ENCODE assay signal across 9 cellular contexts in the genomic region with DNA sequence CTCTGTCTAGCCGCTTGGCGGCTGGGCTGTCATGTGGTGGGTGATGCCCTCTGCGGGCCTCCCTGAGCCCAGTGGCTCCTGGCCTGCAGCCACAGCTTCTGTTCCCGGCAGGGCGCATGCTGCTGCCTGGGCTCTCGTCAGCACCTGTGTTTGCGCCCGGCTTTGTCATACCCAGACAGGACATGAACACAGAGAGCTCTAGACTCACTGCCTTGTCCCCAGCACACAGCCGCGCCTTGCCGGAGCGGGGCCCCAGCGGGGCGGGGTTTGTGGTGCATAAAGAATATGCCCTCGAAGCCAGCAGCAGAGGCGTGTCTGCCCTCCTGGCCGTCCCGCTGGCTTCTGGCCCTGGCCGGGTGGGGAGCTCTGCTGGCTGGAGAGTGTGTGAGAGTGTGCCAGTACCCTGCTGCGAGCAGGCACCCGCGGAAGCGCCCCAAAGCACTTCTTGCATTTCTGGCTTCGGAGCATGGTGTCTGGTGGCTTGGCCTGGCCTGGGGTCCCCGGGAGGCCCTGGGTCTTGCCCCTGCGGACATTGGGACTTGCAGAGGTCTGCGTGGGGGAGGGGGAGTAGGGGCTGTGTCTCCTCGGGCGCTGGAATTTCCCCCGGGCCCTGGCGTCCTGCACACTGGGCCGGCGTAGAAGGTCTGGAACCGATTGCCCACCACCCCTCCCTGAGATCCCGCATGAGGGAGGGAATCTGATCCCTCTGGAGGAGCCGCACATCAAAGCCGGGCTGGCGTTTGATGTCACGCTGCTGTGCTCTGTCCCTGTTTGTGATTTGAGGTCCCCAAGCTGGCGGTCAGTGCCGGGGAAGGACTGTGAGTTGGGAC. TPM values are rescaled to one million over a fixed set of nuclear protein-coding genes. Genes with fewer than 3 reads are reported as not detected.
DNase-seq lines count a peak whose midpoint lies in the region; ATAC-seq, FAIRE-seq and TF ChIP-seq lines count a peak whose summit lies in the region.
"Had no signal": no experiment of that assay in that cellular context is flagged by ENCODE, and none has a peak within 500 bp of the region (broad histone marks: within the 10 kb centered on the region; RNA-seq: fewer than 3 reads in every experiment).

No MANE protein-coding gene starts in this region.

- no peak overlapping the region for H3K4me2 ChIP-seq in endothelial cell of umbilical vein (ENCODE audit: insufficient read depth, low read length)

- no peaks in the 10 kb centered on the region for H3K9me1 ChIP-seq in endothelial cell of umbilical vein (replicated peaks; ENCODE audit: control insufficient read depth, extremely low read depth, insufficient read depth, low read length)

- H3K36me3 Mint-ChIP-seq in T-helper 17 cell (ENCODE audit: low read depth), result no peaks in the 10 kb centered on the region
- H3K36me3 Mint-ChIP-seq in activated T-cell treated with anti-CD3 and anti-CD28 coated beads, Interleukin-2, amount 50 U/mL, for 24 hours (ENCODE audit: low read depth), result peaks cover 27% of the 10 kb centered on the region

- ATAC-seq in GM21825 (IDR thresholded peaks at IDR 0.05; ENCODE audit: unreplicated experiment) (no peak), T-helper 17 cell (no peak), HG03378 (IDR thresholded peaks at IDR 0.05; ENCODE audit: unreplicated experiment) (no peak)

- no peak for TF ChIP-seq POLR2A in endothelial cell of umbilical vein (IDR thresholded peaks at IDR 0.05; ENCODE audit: low read depth, low read length)

- H3K36me3 ChIP-seq in endothelial cell of umbilical vein (ENCODE audit: control insufficient read depth in 2 of 2, extremely low read depth in 1 of 2, insufficient read depth in 2 of 2, low read length in 2 of 2) (peaks cover 0 to 2% of the 10 kb centered on the region in 2 experiments), mesodermal cell (ENCODE audit: control insufficient read depth, insufficient read depth, low read length) (peaks cover 31% of the 10 kb centered on the region)

- no peaks in the 10 kb centered on the region for H3K9me3 Mint-ChIP-seq in activated T-cell treated with anti-CD3 and anti-CD28 coated beads, Interleukin-2, amount 50 U/mL, for 24 hours

- no peaks in the 10 kb centered on the region for H3K27me3 ChIP-seq in endothelial cell of umbilical vein (ENCODE audit: control insufficient read depth in 2 of 2, insufficient read depth in 2 of 2, low read length in 2 of 2)

- dilution Hi-C loops in endothelial cell of umbilical vein (cut with MboI; ENCODE audit: extremely low pct_ligation_motif_present, low sequenced_read_pairs), result no loop called here

- no peak overlapping the region for H2AFZ ChIP-seq in endothelial cell of umbilical vein (ENCODE audit: low read depth, low read length)

- no peak overlapping the region for H3K4me3 ChIP-seq in endothelial cell of umbilical vein (replicated peaks in 1 of 3; ENCODE audit: insufficient read depth in 1 of 3, low read depth in 1 of 3, low read length in 3 of 3)
- H3K4me3 ChIP-seq in mesodermal cell (ENCODE audit: extremely low read depth, insufficient read depth, low read length, poor library complexity, severe bottlenecking), result no peak overlapping the region

- POLR2A ChIA-PET in endothelial cell of umbilical vein (lab: Charles Lee), result no interaction called here

- 51 to 52% methylated on average over 31 to 35 of the region's 41 CpGs for WGBS in mesodermal cell (ENCODE audit: insufficient coverage in 2 of 2), 2 experiments

- no peak overlapping the region for H3K27ac ChIP-seq in endothelial cell of umbilical vein (ENCODE audit: insufficient read depth, low read depth, low read length)
- peak overlapping the region; percentile 82 for H3K27ac ChIP-seq in mesodermal cell (ENCODE audit: low read depth, low read length, severe bottlenecking)

- H4K20me1 ChIP-seq in endothelial cell of umbilical vein (replicated peaks; ENCODE audit: control insufficient read depth, extremely low read depth, insufficient read depth, low read length), result no peaks in the 10 kb centered on the region

- BruUV-seq in endothelial cell of umbilical vein (replicated peaks; lab: Mats Ljungman, UMichigan), result no TSS peak

- no peaks in the 10 kb centered on the region for H3K9me3 ChIP-seq in endothelial cell of umbilical vein (replicated peaks; ENCODE audit: control insufficient read depth, insufficient read depth, low read length)
- H3K9me3 ChIP-seq in mesodermal cell (ENCODE audit: control insufficient read depth, low read length), result no peaks in the 10 kb centered on the region
- no peaks in the 10 kb centered on the region for H3K9me3 ChIP-seq in T-helper 17 cell (ENCODE audit: control insufficient read depth, low read length, poor library complexity, severe bottlenecking)

- H3K4me1 Mint-ChIP-seq in T-helper 17 cell, result peaks cover 4% of the 10 kb centered on the region
- H3K4me1 Mint-ChIP-seq in activated T-cell treated with anti-CD3 and anti-CD28 coated beads, Interleukin-2, amount 50 U/mL, for 24 hours (ENCODE audit: low read depth), result peaks cover 3% of the 10 kb centered on the region

- peak; percentile 21 for FAIRE-seq in endothelial cell of umbilical vein (lab: Jason Lieb, UNC)
- FAIRE-seq: TTC549 had no signal

- H3K79me2 ChIP-seq in endothelial cell of umbilical vein (ENCODE audit: control insufficient read depth, insufficient read depth, low read length), result no peaks in the 10 kb centered on the region

- CTCF ChIA-PET in endothelial cell of umbilical vein (lab: Charles Lee), result interaction anchor here (0.7 to 1.8 kb wide), 3 partner anchors 29 to 39 kb away, joined by 3 to 13 read pairs (median 10); no protein-coding TSS in a partner anchor

- H3K4me1 ChIP-seq in endothelial cell of umbilical vein (ENCODE audit: control insufficient read depth, extremely low read depth, insufficient read depth, low read length), result peaks cover 2% of the 10 kb centered on the region
- peaks cover 17% of the 10 kb centered on the region for H3K4me1 ChIP-seq in mesodermal cell (ENCODE audit: control insufficient read depth, insufficient read depth, low read length, poor library complexity, severe bottlenecking)

- no peak overlapping the region for H3K27ac Mint-ChIP-seq in T-helper 17 cell
- H3K27ac Mint-ChIP-seq in activated T-cell treated with anti-CD3 and anti-CD28 coated beads, Interleukin-2, amount 50 U/mL, for 24 hours, result no peak overlapping the region

- H3K27me3 Mint-ChIP-seq in T-helper 17 cell, result no peaks in the 10 kb centered on the region
- H3K27me3 Mint-ChIP-seq in activated T-cell treated with anti-CD3 and anti-CD28 coated beads, Interleukin-2, amount 50 U/mL, for 24 hours, result no peaks in the 10 kb centered on the region

- H3K4me3 Mint-ChIP-seq in T-helper 17 cell, result no peak overlapping the region
- no peak overlapping the region for H3K4me3 Mint-ChIP-seq in activated T-cell treated with anti-CD3 and anti-CD28 coated beads, Interleukin-2, amount 50 U/mL, for 24 hours

- intact Hi-C loops in endothelial cell of umbilical vein (cut with micrococcal nuclease), result no loop called here

- H3K9ac ChIP-seq in endothelial cell of umbilical vein (replicated peaks; ENCODE audit: extremely low read depth, insufficient read depth, low read length), result no peak overlapping the region

- DNase-seq in COLO668 (lab: John Stamatoyannopoulos, UW; ENCODE audit: unreplicated experiment) (peak; percentile 64), NCI-H2171 treated with DMSO at 0.1 percent for 48 hours (lab: John Stamatoyannopoulos, UW) (peak; percentile 42), endothelial cell of umbilical vein (ENCODE audit: low read depth, low spot score) (peak; percentile 36), T-helper 17 cell (no peak)
- no peak for DNase-seq in activated T-cell treated with anti-CD3 and anti-CD28 coated beads, Interleukin-2, amount 50 U/mL, for 24 hours

- TF ChIP-seq CTCF in endothelial cell of umbilical vein (IDR thresholded peaks at IDR 0.05; ENCODE audit: extremely low read depth in 1 of 2, insufficient read depth in 1 of 2, low read depth in 1 of 2, low read length in 2 of 2), result no peak

RNA-seq across cellular contexts. Expression of gene ASPSCR1, which starts 14.5 kb away (rescaled TPM):
- total RNA-seq in endothelial cell of umbilical vein (30.9 and 36.5 TPM in 2 replicates), T-helper 17 cell (10 to 100 TPM; 38.1 to 40.1 TPM)
- 24.8 and 30.4 TPM in 2 replicates for polyA plus RNA-seq in endothelial cell of umbilical vein
- 12.2 and 20.1 TPM in 2 replicates for polyA plus RNA-seq in endothelial cell of umbilical vein (2011; cell fraction: cytosol; rRNA removed)
- polyA plus RNA-seq in endothelial cell of umbilical vein (2011; cell fraction: nucleus; rRNA removed), result 47.4 and 58.5 TPM in 2 replicates
- polyA plus RNA-seq in endothelial cell of umbilical vein (2012), result 14.4 and 18.6 TPM in 2 replicates
- 12.6 and 20.8 TPM in 2 replicates for polyA minus RNA-seq in endothelial cell of umbilical vein
- 29.3 TPM for polyA minus RNA-seq in endothelial cell of umbilical vein (2011; cell fraction: cytosol; rRNA and poly(A)+ RNA removed)
- polyA minus RNA-seq in endothelial cell of umbilical vein (2011; cell fraction: nucleus; rRNA and poly(A)+ RNA removed), result 20.8 and 34.2 TPM in 2 replicates
- polyA plus RNA-seq in mesodermal cell (2013, experiment 1 of 2), result 22.6 TPM
- 22.4 TPM for polyA plus RNA-seq in mesodermal cell (2013, experiment 2 of 2)

RNA-seq across cellular contexts. Expression of gene CENPX, which starts 30.8 kb away (rescaled TPM):
- 56.2 and 68.0 TPM in 2 replicates for total RNA-seq in endothelial cell of umbilical vein
- 67.2 and 67.6 TPM in 2 replicates for polyA plus RNA-seq in endothelial cell of umbilical vein
- 54.9 and 73.0 TPM in 2 replicates for polyA plus RNA-seq in endothelial cell of umbilical vein (2011; cell fraction: cytosol; rRNA removed)
- polyA plus RNA-seq in endothelial cell of umbilical vein (2011; cell fraction: nucleus; rRNA removed), result 54.2 and 58.1 TPM in 2 replicates
- polyA plus RNA-seq in endothelial cell of umbilical vein (2012), result 46.4 and 47.4 TPM in 2 replicates
- 13.8 and 18.6 TPM in 2 replicates for polyA minus RNA-seq in endothelial cell of umbilical vein
- 52.5 TPM for polyA minus RNA-seq in endothelial cell of umbilical vein (2011; cell fraction: cytosol; rRNA and poly(A)+ RNA removed)
- polyA minus RNA-seq in endothelial cell of umbilical vein (2011; cell fraction: nucleus; rRNA and poly(A)+ RNA removed), result 3.8 and 8.9 TPM in 2 replicates
- 51.9 TPM for polyA plus RNA-seq in mesodermal cell (2013, experiment 1 of 2)
- 43.9 TPM for polyA plus RNA-seq in mesodermal cell (2013, experiment 2 of 2)
- 10 to 100 TPM; 20.9 to 21.1 TPM for total RNA-seq in T-helper 17 cell

RNA-seq across cellular contexts. Expression of gene NOTUM, which starts 30.9 kb away (rescaled TPM):
- not detected in 2 replicates for total RNA-seq in endothelial cell of umbilical vein
- not detected in 2 replicates for polyA plus RNA-seq in endothelial cell of umbilical vein
- not detected in 2 replicates for polyA plus RNA-seq in endothelial cell of umbilical vein (2011; cell fraction: cytosol; rRNA removed)
- not detected in 2 replicates for polyA plus RNA-seq in endothelial cell of umbilical vein (2011; cell fraction: nucleus; rRNA removed)
- not detected in 2 replicates for polyA plus RNA-seq in endothelial cell of umbilical vein (2012)
- 0.06 and 0.24 TPM in 2 replicates for polyA minus RNA-seq in endothelial cell of umbilical vein
- polyA minus RNA-seq in endothelial cell of umbilical vein (2011; cell fraction: cytosol; rRNA and poly(A)+ RNA removed), result 2.2 TPM
- polyA minus RNA-seq in endothelial cell of umbilical vein (2011; cell fraction: nucleus; rRNA and poly(A)+ RNA removed), result not detected in 2 replicates
- 9.0 TPM for polyA plus RNA-seq in mesodermal cell (2013, experiment 1 of 2)
- 5.6 TPM for polyA plus RNA-seq in mesodermal cell (2013, experiment 2 of 2)
- not detected for total RNA-seq in T-helper 17 cell

RNA-seq across cellular contexts. Expression of gene LRRC45, which starts 31.2 kb away (rescaled TPM):
- total RNA-seq in endothelial cell of umbilical vein (18.6 and 22.9 TPM in 2 replicates), T-helper 17 cell (10 to 100 TPM; 12.9 to 13.5 TPM)
- polyA plus RNA-seq in endothelial cell of umbilical vein, result 7.6 and 8.1 TPM in 2 replicates
- 6.1 and 10.3 TPM in 2 replicates for polyA plus RNA-seq in endothelial cell of umbilical vein (2011; cell fraction: cytosol; rRNA removed)
- polyA plus RNA-seq in endothelial cell of umbilical vein (2011; cell fraction: nucleus; rRNA removed), result 53.9 and 58.6 TPM in 2 replicates
- polyA plus RNA-seq in endothelial cell of umbilical vein (2012), result 6.4 and 10.3 TPM in 2 replicates
- polyA minus RNA-seq in endothelial cell of umbilical vein, result 4.6 and 6.7 TPM in 2 replicates
- polyA minus RNA-seq in endothelial cell of umbilical vein (2011; cell fraction: cytosol; rRNA and poly(A)+ RNA removed), result 18.1 TPM
- polyA minus RNA-seq in endothelial cell of umbilical vein (2011; cell fraction: nucleus; rRNA and poly(A)+ RNA removed), result 6.9 and 9.7 TPM in 2 replicates
- 10.0 TPM for polyA plus RNA-seq in mesodermal cell (2013, experiment 1 of 2)
- 8.2 TPM for polyA plus RNA-seq in mesodermal cell (2013, experiment 2 of 2)

RNA-seq across cellular contexts. Expression of gene RAC3, which starts 39.6 kb away (rescaled TPM):
- total RNA-seq in endothelial cell of umbilical vein (34.1 and 35.4 TPM in 2 replicates), T-helper 17 cell (1 to 10 TPM; 2.6 to 3.1 TPM)
- polyA plus RNA-seq in endothelial cell of umbilical vein, result 56.0 and 91.1 TPM in 2 replicates
- 37.4 and 51.2 TPM in 2 replicates for polyA plus RNA-seq in endothelial cell of umbilical vein (2011; cell fraction: cytosol; rRNA removed)
- 50.0 and 55.7 TPM in 2 replicates for polyA plus RNA-seq in endothelial cell of umbilical vein (2011; cell fraction: nucleus; rRNA removed)
- polyA plus RNA-seq in endothelial cell of umbilical vein (2012), result 23.4 and 52.5 TPM in 2 replicates
- polyA minus RNA-seq in endothelial cell of umbilical vein, result 22.6 and 24.3 TPM in 2 replicates
- 7.6 TPM for polyA minus RNA-seq in endothelial cell of umbilical vein (2011; cell fraction: cytosol; rRNA and poly(A)+ RNA removed)
- polyA minus RNA-seq in endothelial cell of umbilical vein (2011; cell fraction: nucleus; rRNA and poly(A)+ RNA removed), result 9.2 and 19.1 TPM in 2 replicates
- polyA plus RNA-seq in mesodermal cell (2013, experiment 1 of 2), result 57.4 TPM
- polyA plus RNA-seq in mesodermal cell (2013, experiment 2 of 2), result 44.7 TPM

Comparison
In these comparisons a context has a peak if more than half of its experiments do, and no peak if none do; other contexts are left out.
1. DNase-seq: peak in COLO668 (single experiment), NCI-H2171 treated with DMSO at 0.1 percent for 48 hours (single experiment) and endothelial cell of umbilical vein (single experiment); none in T-helper 17 cell (0 of 3) and activated T-cell treated with anti-CD3 and anti-CD28 coated beads, Interleukin-2, amount 50 U/mL, for 24 hours (single experiment).